In the genomic region with DNA sequence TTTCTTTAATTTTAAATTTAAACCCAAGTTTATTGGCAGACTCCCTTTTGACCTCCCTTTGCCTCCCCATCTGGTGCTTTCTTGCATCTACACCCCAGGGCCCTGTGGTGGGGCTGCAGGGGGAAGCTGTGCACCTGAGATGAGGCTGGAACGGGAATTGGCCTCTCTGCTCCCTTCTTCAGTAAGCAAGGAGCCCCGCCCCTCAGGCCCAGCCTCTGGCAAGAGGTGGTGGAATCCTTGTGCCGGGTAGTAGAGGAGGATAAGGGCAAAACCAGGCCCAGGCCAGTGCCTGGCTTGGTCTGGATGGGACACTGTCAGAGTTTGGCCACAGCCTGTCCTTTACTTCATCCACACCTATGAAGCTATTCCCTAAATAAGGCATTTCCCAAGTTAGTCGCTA, we compare ENCODE assay signal across 33 cellular contexts. TPM values are rescaled to one million over a fixed set of nuclear protein-coding genes. Genes with fewer than 3 reads are reported as not detected.
DNase-seq lines count a peak whose midpoint lies in the region; ATAC-seq and TF ChIP-seq lines count a peak whose summit lies in the region.
"Had no signal": no experiment of that assay in that cellular context is flagged by ENCODE, and none has a peak within 500 bp of the region (broad histone marks: within the 10 kb centered on the region; RNA-seq: fewer than 3 reads in every experiment).

No MANE protein-coding gene starts in this region.

- intact Hi-C loops in prostate gland (cut with DNase I), result loop anchor here (10.0 kb wide), 1 partner anchor 54 kb away; a partner anchor contains a TSS

- H3K27ac ChIP-seq in H9 (ENCODE audit: insufficient read length, low read depth, low read length) (no peak overlapping the region), prostate gland (peak overlapping the region; percentile 74 to 86), osteoblast (ENCODE audit: low read depth, low read length) (no peak overlapping the region)
- H3K27ac ChIP-seq: 22Rv1, parathyroid adenoma, sigmoid colon had no signal

- peaks cover 29 to 35% of the 10 kb centered on the region in 2 experiments for H3K4me1 Mint-ChIP-seq in H9
- peaks cover 13% of the 10 kb centered on the region for H3K4me1 Mint-ChIP-seq in WTC11

- H3K36me3 ChIP-seq in prostate gland (peaks cover 6 to 24% of the 10 kb centered on the region in 2 donors), osteoblast (ENCODE audit: insufficient read depth, low read length) (peaks cover 43% of the 10 kb centered on the region)

- H2BK120ac ChIP-seq in H9 (ENCODE audit: low read depth, low read length, poor library complexity, severe bottlenecking), result no peak overlapping the region

- H3K27ac Mint-ChIP-seq in H9, result no peak overlapping the region
- H3K27ac Mint-ChIP-seq in WTC11, result no peak overlapping the region
- H3K27ac Mint-ChIP-seq: nephron progenitor cell; stimulated activated naive CD8-positive, alpha-beta T cell treated with anti-CD3 and anti-CD28 coated beads, Interleukin-15, amount 100 ng/mL, for 72 hours had no signal

- H3K4me3 ChIP-seq in prostate gland (no peak overlapping the region), osteoblast (ENCODE audit: insufficient read depth, low read length) (no peak overlapping the region)
- H3K4me3 ChIP-seq: sigmoid colon, tibial artery had no signal

- POLR2A ChIA-PET in WTC11 (lab: Charles Lee), result no interaction called here

- no CpG with 5 or more reads among the region's 4 CpGs for WGBS in H9 (ENCODE audit: extremely low coverage, insufficient read length, low lambda C conversion rate)
- WGBS in prostate gland, result 83% methylated on average over 4 of the region's 4 CpGs

- no peak overlapping the region for H2BK15ac ChIP-seq in H9 (ENCODE audit: low read depth, low read length)

- H3K79me1 ChIP-seq in H9 (ENCODE audit: insufficient read depth, low read depth, low read length, poor library complexity, severe bottlenecking), result no peaks in the 10 kb centered on the region

- H4K8ac ChIP-seq in H9 (replicated peaks; ENCODE audit: insufficient read length, low read depth, low read length), result no peak overlapping the region

- H3K4ac ChIP-seq in H9 (ENCODE audit: low read depth, low read length), result no peak overlapping the region

- no peak overlapping the region for H2BK5ac ChIP-seq in H9 (ENCODE audit: insufficient read length, low read length)

- H2AFZ ChIP-seq in H9 (ENCODE audit: low read length), result no peak overlapping the region
- no peak overlapping the region for H2AFZ ChIP-seq in osteoblast (ENCODE audit: low read length)
- H2AFZ ChIP-seq: parathyroid adenoma had no signal

- H3K56ac ChIP-seq in H9 (ENCODE audit: insufficient read length, low read depth, low read length), result no peak overlapping the region

- peak; percentile 47 for DNase-seq in DMS 273 (lab: John Stamatoyannopoulos, UW; ENCODE audit: unreplicated experiment)
- DNase-seq in DMS 273 treated with DMSO at 0.1 percent for 48 hours (lab: John Stamatoyannopoulos, UW), result no peak
- DNase-seq in H9, result peak; percentile 42
- DNase-seq in WTC11 (ENCODE audit: low spot score), result peak; percentile 46
- no peak for DNase-seq in prostate gland (ENCODE audit: low spot score)
- DNase-seq in Ammon's horn (ENCODE audit: low spot score), result no peak
- DNase-seq in DMS114 treated with DMSO at 0.1 percent for 48 hours (lab: John Stamatoyannopoulos, UW; ENCODE audit: unreplicated experiment), result no peak
- DNase-seq in osteoblast (ENCODE audit: insufficient read length, low spot score, missing footprints), result no peak
- DNase-seq: activated CD4-positive, alpha-beta T cell treated with anti-CD3 and anti-CD28 coated beads, Interleukin-2, amount 50 U/mL, for 48 hours; activated CD4-positive, CD25-positive, alpha-beta regulatory T cell; AML-193; anterior cingulate cortex; DND-41; effector CD8-positive, alpha-beta T cell; erythroblast; left cardiac atrium; NCI-H1092; NCI-H187 treated with DMSO at 0.1 percent for 48 hours; NCI-H526; nephron progenitor cell; SHP77 treated with DMSO at 0.1 percent for 48 hours; sigmoid colon; stimulated activated CD4-positive, alpha-beta T cell treated with anti-CD3 and anti-CD28 coated beads, Interleukin-15, amount 100 ng/mL, for 24 hours; stimulated activated naive CD8-positive, alpha-beta T cell treated with anti-CD3 and anti-CD28 coated beads, Interleukin-15, amount 100 ng/mL, for 72 hours; tibial artery had no signal

- H3K9me3 ChIP-seq in H9 (ENCODE audit: control insufficient read depth, low read depth, low read length) (no peaks in the 10 kb centered on the region), prostate gland (no peaks in the 10 kb centered on the region), osteoblast (ENCODE audit: low read depth, low read length) (no peaks in the 10 kb centered on the region)
- H3K9me3 ChIP-seq: sigmoid colon, tibial artery had no signal

- CTCF ChIA-PET in WTC11 (lab: Charles Lee), result interaction anchor here (0.8 to 3.6 kb wide), 4 partner anchors 15 to 196 kb away, joined by 3 to 29 read pairs (median 10); no protein-coding TSS in a partner anchor

- TF ChIP-seq POLR2A in prostate gland (IDR thresholded peaks at IDR 0.05), result no peak

- H3K4me3 Mint-ChIP-seq in H9, result no peak overlapping the region
- no peak overlapping the region for H3K4me3 Mint-ChIP-seq in WTC11
- H3K4me3 Mint-ChIP-seq: activated naive CD4-positive, alpha-beta T cell treated with anti-CD3 and anti-CD28 coated beads, Interleukin-2, amount 50 U/mL, for 24 hours; stimulated activated naive CD8-positive, alpha-beta T cell treated with anti-CD3 and anti-CD28 coated beads, Interleukin-15, amount 100 ng/mL, for 72 hours had no signal

- H3T11ph ChIP-seq in H9 (ENCODE audit: low read length), result no peak overlapping the region

- H3K18ac ChIP-seq in H9 (ENCODE audit: insufficient read length, low read depth, low read length), result no peak overlapping the region

- H3K79me2 ChIP-seq in H9 (ENCODE audit: insufficient read depth, low read length) (no peaks in the 10 kb centered on the region), osteoblast (ENCODE audit: insufficient read depth, low read length) (no peaks in the 10 kb centered on the region)
- H3K79me2 ChIP-seq: parathyroid adenoma had no signal

- no peaks in the 10 kb centered on the region for H3K27me3 ChIP-seq in H9 (ENCODE audit: insufficient read depth, low read length)
- H3K27me3 ChIP-seq in prostate gland (replicated peaks; ENCODE audit: insufficient read depth), result no peaks in the 10 kb centered on the region
- no peaks in the 10 kb centered on the region for H3K27me3 ChIP-seq in osteoblast (ENCODE audit: insufficient read depth, low read length)
- H3K27me3 ChIP-seq: sigmoid colon, tibial artery had no signal

- peaks cover 12% of the 10 kb centered on the region for H3K23me2 ChIP-seq in H9 (ENCODE audit: insufficient read length, low read depth, low read length, poor library complexity, severe bottlenecking)

- no peak overlapping the region for H2AK5ac ChIP-seq in H9 (ENCODE audit: insufficient read length, low read length)

- H3K9ac ChIP-seq in H9 (ENCODE audit: extremely low read depth, insufficient read length, low read length), result no peak overlapping the region
- H3K9ac ChIP-seq: parathyroid adenoma had no signal

- H3K23ac ChIP-seq in H9 (ENCODE audit: insufficient read length, low read depth, low read length), result no peak overlapping the region

- no peaks in the 10 kb centered on the region; the same call in 1 of the 2 replicates for H3K4me1 ChIP-seq in H9 (ENCODE audit: insufficient read depth, low read length)
- H3K4me1 ChIP-seq in prostate gland (replicated peaks), result peaks cover 6% of the 10 kb centered on the region
- H3K4me1 ChIP-seq in osteoblast (ENCODE audit: insufficient read depth, low read length), result peaks cover 15% of the 10 kb centered on the region
- H3K4me1 ChIP-seq: parathyroid adenoma had no signal

- H3K27me3 Mint-ChIP-seq in H9 (ENCODE audit: low read depth) (peaks cover 18% of the 10 kb centered on the region), WTC11 (ENCODE audit: low read depth) (peaks cover 22% of the 10 kb centered on the region)
- H3K27me3 Mint-ChIP-seq: activated naive CD4-positive, alpha-beta T cell treated with anti-CD3 and anti-CD28 coated beads, Interleukin-2, amount 50 U/mL, for 24 hours; activated T-helper 17 cell treated with anti-CD3 and anti-CD28 coated beads, Interleukin-2, amount 50 U/mL, for 72 hours; stimulated activated naive CD8-positive, alpha-beta T cell treated with anti-CD3 and anti-CD28 coated beads, Interleukin-15, amount 100 ng/mL, for 72 hours had no signal

- H3K36me3 Mint-ChIP-seq in H9 (ENCODE audit: insufficient read depth in 1 of 3, low read depth in 3 of 3), result peaks cover 24 to 41% (median 39%) of the 10 kb centered on the region in 3 experiments
- H3K36me3 Mint-ChIP-seq in WTC11, result peaks cover 34% of the 10 kb centered on the region

- no peaks in the 10 kb centered on the region; a peak in 1 of 5 replicates for H3K9me3 Mint-ChIP-seq in H9
- H3K9me3 Mint-ChIP-seq in WTC11, result no peaks in the 10 kb centered on the region
- H3K9me3 Mint-ChIP-seq: activated naive CD4-positive, alpha-beta T cell treated with anti-CD3 and anti-CD28 coated beads, Interleukin-2, amount 50 U/mL, for 24 hours; activated T-helper 17 cell treated with anti-CD3 and anti-CD28 coated beads, Interleukin-2, amount 50 U/mL, for 72 hours; IgD-negative memory B cell; nephron progenitor cell; stimulated activated naive CD8-positive, alpha-beta T cell treated with anti-CD3 and anti-CD28 coated beads, Interleukin-15, amount 100 ng/mL, for 72 hours had no signal

- ATAC-seq in WTC11, result no peak
- ATAC-seq: activated T-helper 17 cell treated with anti-CD3 and anti-CD28 coated beads, Interleukin-2, amount 50 U/mL, for 72 hours; left cardiac atrium; Panc1; stimulated activated naive CD8-positive, alpha-beta T cell treated with anti-CD3 and anti-CD28 coated beads, Interleukin-15, amount 100 ng/mL, for 72 hours had no signal

- no peak overlapping the region for H2BK12ac ChIP-seq in H9 (ENCODE audit: insufficient read length, low read depth, low read length)

- H2BK20ac ChIP-seq in H9 (ENCODE audit: low read depth, low read length, poor library complexity, severe bottlenecking), result no peak overlapping the region

- H3K14ac ChIP-seq in H9 (ENCODE audit: insufficient read depth, low read length), result no peak overlapping the region

- H4K91ac ChIP-seq in H9 (ENCODE audit: insufficient read length, low read depth, low read length), result no peak overlapping the region

- no peaks in the 10 kb centered on the region for H4K20me1 ChIP-seq in H9 (ENCODE audit: control insufficient read depth, insufficient read depth, insufficient read length)
- H4K20me1 ChIP-seq in osteoblast (ENCODE audit: insufficient read depth, low read length), result peaks cover 23% of the 10 kb centered on the region

- no peak for TF ChIP-seq CTCF in H9 (conservative IDR thresholded peaks at IDR 0.05)
- TF ChIP-seq CTCF in WTC11 (IDR thresholded peaks at IDR 0.05), result no peak
- TF ChIP-seq CTCF in prostate gland (IDR thresholded peaks at IDR 0.05), result no peak
- TF ChIP-seq CTCF in osteoblast (IDR thresholded peaks at IDR 0.05; ENCODE audit: extremely low read depth, low read depth, low read length), result no peak

- H3K4me2 ChIP-seq in H9 (ENCODE audit: insufficient read depth, insufficient read length, low read length) (no peak overlapping the region), osteoblast (ENCODE audit: insufficient read depth, low read length) (no peak overlapping the region)

- no peak overlapping the region for H4K5ac ChIP-seq in H9 (ENCODE audit: insufficient read length, low read depth, low read length)

RNA-seq across cellular contexts. Expression of a gene that starts 25.1 kb away (rescaled TPM):
- total RNA-seq in H9 (2021), result 37.6 and 38.7 TPM in 2 replicates
- total RNA-seq in WTC11 (2021), result 38.8 to 50.0 TPM (median 40.8 TPM) in 3 replicates
- total RNA-seq in prostate gland, result 100 to 1,000 TPM in 1 of 2 donors, 10 to 100 TPM in 1; 88.9 to 171 TPM
- 146 and 162 TPM in 2 replicates for total RNA-seq in osteoblast

RNA-seq across cellular contexts. Expression of a gene that starts 29.5 kb away (rescaled TPM):
- total RNA-seq in H9 (2021), result not detected in 2 replicates
- not detected in 3 replicates for total RNA-seq in WTC11 (2021)
- total RNA-seq in prostate gland, result under 1 TPM; 0.27 to 0.85 TPM
- total RNA-seq in osteoblast, result not detected in 2 replicates
- total RNA-seq: activated T-helper 17 cell treated with anti-CD3 and anti-CD28 coated beads, Interleukin-2, amount 50 U/mL, for 72 hours; bronchial epithelial cell; fibroblast of villous mesenchyme; left cardiac atrium; sigmoid colon had no signal

RNA-seq across cellular contexts. Expression of a gene that starts 54.8 kb away (rescaled TPM):
- total RNA-seq in H9 (2021) (1.7 and 2.8 TPM in 2 replicates), WTC11 (2021) (3.2 to 7.0 TPM (median 3.4 TPM) in 3 replicates), prostate gland (10 to 100 TPM; 70.1 to 80.7 TPM), osteoblast (5.3 and 8.0 TPM in 2 replicates)

Comparison
In these comparisons a context has a peak if more than half of its experiments do, and no peak if none do; other contexts are left out.
1. DNase-seq: peak in DMS 273 (single experiment), H9 (single experiment) and WTC11 (single experiment); none in DMS 273 treated with DMSO at 0.1 percent for 48 hours (single experiment), prostate gland (single experiment), Ammon's horn (single experiment), DMS114 treated with DMSO at 0.1 percent for 48 hours (single experiment) and osteoblast (single experiment).
2. H3K27ac ChIP-seq: peak in prostate gland (2 of 2); none in H9 (single experiment) and osteoblast (single experiment).